Comparison of ENCODE assay signal across 10 cellular contexts in the genomic region with DNA sequence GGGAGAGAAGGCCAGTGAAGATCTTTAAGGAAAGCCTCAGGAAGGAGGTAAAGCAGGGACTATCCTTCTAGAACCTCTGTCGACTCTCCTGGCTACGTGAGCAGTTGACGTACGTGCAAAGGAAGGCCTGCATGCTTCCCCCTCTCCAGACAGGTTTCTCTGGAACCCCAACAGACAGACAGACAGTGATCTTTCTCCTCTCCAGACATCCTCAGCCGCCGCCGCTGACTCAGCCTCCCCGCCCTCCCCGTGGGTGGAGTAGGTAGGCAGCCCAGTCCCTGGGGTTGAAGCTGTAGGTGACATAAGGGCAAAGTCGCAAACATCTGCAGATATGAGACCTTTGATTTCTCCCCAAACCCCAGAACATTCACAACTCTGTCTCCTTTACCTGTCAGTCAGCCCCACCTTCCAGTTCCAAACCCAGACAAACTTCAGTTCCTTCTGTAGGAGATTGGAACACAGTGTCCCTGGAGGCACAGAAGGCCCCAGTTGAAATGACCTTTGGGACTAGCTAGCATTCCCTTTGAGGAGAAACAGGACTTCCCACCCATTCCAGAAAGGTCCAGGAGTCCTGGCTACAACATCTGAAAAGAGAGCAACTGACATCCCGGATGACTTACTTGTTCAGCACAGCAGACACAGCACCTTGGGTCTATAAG.
DNase-seq lines count a peak whose midpoint lies in the region; ATAC-seq and TF ChIP-seq lines count a peak whose summit lies in the region.
"Had no signal": no experiment of that assay in that cellular context is flagged by ENCODE, and none has a peak within 500 bp of the region (broad histone marks: within the 10 kb centered on the region; RNA-seq: fewer than 3 reads in every experiment).

No MANE protein-coding gene starts in this region.

- peak overlapping the region; percentile 4 for H3K27ac Mint-ChIP-seq in activated T-cell treated with anti-CD3 and anti-CD28 coated beads, Interleukin-2, amount 50 U/mL, for 24 hours
- no peak overlapping the region for H3K27ac Mint-ChIP-seq in HFFc6

- no peaks in the 10 kb centered on the region for H3K27me3 ChIP-seq in foreskin keratinocyte
- H3K27me3 ChIP-seq in thyroid gland = no peaks in the 10 kb centered on the region

- H3K4me1 ChIP-seq in foreskin keratinocyte (peaks cover 65% of the 10 kb centered on the region), thyroid gland (peaks cover 36 to 38% of the 10 kb centered on the region in 2 donors)

- no peak for TF ChIP-seq CTCF in foreskin keratinocyte (conservative IDR thresholded peaks at IDR 0.05)
- no peak for TF ChIP-seq CTCF in HFFc6 (IDR thresholded peaks at IDR 0.05)
- TF ChIP-seq CTCF in thyroid gland (IDR thresholded peaks at IDR 0.05) = no peak

- peak overlapping the region; percentile 92 for H3K27ac ChIP-seq in foreskin keratinocyte
- no peak overlapping the region for H3K27ac ChIP-seq in thyroid gland
- H3K27ac ChIP-seq: VCaP had no signal

- no peak overlapping the region for H3K4me3 ChIP-seq in thyroid gland (replicated peaks in 1 of 3)

- H3K4me1 Mint-ChIP-seq in activated T-cell treated with anti-CD3 and anti-CD28 coated beads, Interleukin-2, amount 50 U/mL, for 24 hours (ENCODE audit: low read depth) = peaks cover 49% of the 10 kb centered on the region
- H3K4me1 Mint-ChIP-seq in HFFc6 (ENCODE audit: low read depth) = peaks cover 45% of the 10 kb centered on the region

- no peak overlapping the region for H3K4me3 Mint-ChIP-seq in activated T-cell treated with anti-CD3 and anti-CD28 coated beads, Interleukin-2, amount 50 U/mL, for 24 hours
- no peak overlapping the region for H3K4me3 Mint-ChIP-seq in HFFc6

- 92 to 97% methylated on average over 11 of the region's 11 CpGs for WGBS in thyroid gland, 2 donors

- intact Hi-C loops in thyroid gland (cut with DNase I) = loop anchor here (10.0 kb wide), 1 partner anchor 135 kb away; no protein-coding TSS in a partner anchor

- no peaks in the 10 kb centered on the region for H3K36me3 ChIP-seq in thyroid gland

- H3K9me3 ChIP-seq in thyroid gland = no peaks in the 10 kb centered on the region

- no peaks in the 10 kb centered on the region for H3K36me3 Mint-ChIP-seq in activated T-cell treated with anti-CD3 and anti-CD28 coated beads, Interleukin-2, amount 50 U/mL, for 24 hours (ENCODE audit: low read depth)
- no peaks in the 10 kb centered on the region for H3K36me3 Mint-ChIP-seq in HFFc6 (ENCODE audit: low read depth)

- no peak for TF ChIP-seq POLR2A in thyroid gland (IDR thresholded peaks at IDR 0.05)

- H3K27me3 Mint-ChIP-seq in activated T-cell treated with anti-CD3 and anti-CD28 coated beads, Interleukin-2, amount 50 U/mL, for 24 hours = no peaks in the 10 kb centered on the region
- no peaks in the 10 kb centered on the region; the same call in 1 of the 2 replicates for H3K27me3 Mint-ChIP-seq in HFFc6 (ENCODE audit: insufficient read depth)

- ATAC-seq in foreskin keratinocyte (peak; percentile 80), GM19328 (IDR thresholded peaks at IDR 0.05; ENCODE audit: unreplicated experiment) (no peak)

- H3K9me3 Mint-ChIP-seq in activated T-cell treated with anti-CD3 and anti-CD28 coated beads, Interleukin-2, amount 50 U/mL, for 24 hours = no peaks in the 10 kb centered on the region
- H3K9me3 Mint-ChIP-seq in HFFc6 = no peaks in the 10 kb centered on the region; the same call in 1 of the 2 replicates

- peak; percentile 34 for DNase-seq in T follicular helper cell (ENCODE audit: low read depth)
- DNase-seq in activated T-cell treated with anti-CD3 and anti-CD28 coated beads, Interleukin-2, amount 50 U/mL, for 24 hours = peak; percentile 78
- DNase-seq in foreskin keratinocyte = peak; percentile 88 to 92
- DNase-seq in stimulated activated CD8-positive, alpha-beta memory T cell treated with anti-CD3 and anti-CD28 coated beads, Interleukin-12 subunit alpha, Interleukin-12 subunit beta, amount 100 ng/mL, for 4 hours (ENCODE audit: low read depth) = peak; percentile 79
- no peak for DNase-seq in HFFc6
- no peak for DNase-seq in NCI-H1436 (lab: John Stamatoyannopoulos, UW)
- DNase-seq in thyroid gland = no peak
- DNase-seq: NCI-H446 treated with DMSO at 0.1 percent for 48 hours had no signal

Comparison
In these comparisons a context has a peak if more than half of its experiments do, and no peak if none do; other contexts are left out.
1. DNase-seq: peak in T follicular helper cell (single experiment), activated T-cell treated with anti-CD3 and anti-CD28 coated beads, Interleukin-2, amount 50 U/mL, for 24 hours (single experiment), foreskin keratinocyte (2 of 2) and stimulated activated CD8-positive, alpha-beta memory T cell treated with anti-CD3 and anti-CD28 coated beads, Interleukin-12 subunit alpha, Interleukin-12 subunit beta, amount 100 ng/mL, for 4 hours (single experiment); none in HFFc6 (single experiment), NCI-H1436 (single experiment) and thyroid gland (0 of 2).